Comparison of ENCODE assay signal across 21 cellular contexts in the genomic region with DNA sequence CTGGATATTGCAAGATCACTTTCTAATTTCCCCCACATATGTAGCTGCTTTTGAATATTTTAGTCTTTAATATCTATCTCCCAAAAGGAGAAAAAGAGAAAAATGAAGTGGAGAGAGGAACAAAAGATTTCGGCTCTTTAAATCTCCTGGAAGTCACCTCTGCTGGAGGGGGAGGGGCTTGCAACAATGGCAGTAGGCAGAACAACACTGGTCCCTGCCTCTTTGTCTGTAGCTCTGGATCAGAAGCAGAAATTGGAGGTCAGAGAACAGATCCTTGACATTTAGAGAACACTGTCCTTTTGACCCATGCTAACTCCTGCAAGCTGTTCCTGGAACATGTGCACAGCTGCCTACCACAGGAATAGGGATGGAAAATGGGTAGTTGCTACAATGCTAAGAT.
DNase-seq lines count a peak whose midpoint lies in the region; ATAC-seq and TF ChIP-seq lines count a peak whose summit lies in the region.
"Had no signal": no experiment of that assay in that cellular context is flagged by ENCODE, and none has a peak within 500 bp of the region (broad histone marks: within the 10 kb centered on the region; RNA-seq: fewer than 3 reads in every experiment).

No MANE protein-coding gene starts in this region.

- H3K4me3 Mint-ChIP-seq in glutamatergic neuron (ENCODE audit: unreplicated experiment), result no peak overlapping the region
- H3K4me3 Mint-ChIP-seq in activated T-helper 1 cell treated with anti-CD3 and anti-CD28 coated beads, Interleukin-12 subunit alpha, Interleukin-12 subunit beta, Interleukin-2, Interleukin-4 antibody, amounts not matched to agents 30 ng/mL and 10 ng/mL and 1 ng/mL, durations not matched to agents 14 hours and 24 hours and 36 hours, result no peak overlapping the region
- H3K4me3 Mint-ChIP-seq: B cell, CD14-positive monocyte had no signal

- H3K4me1 ChIP-seq in mesendoderm (ENCODE audit: control insufficient read depth, low read depth, low read length), result peaks cover 3% of the 10 kb centered on the region
- H3K4me1 ChIP-seq: Peyer's patch, SJCRH30 had no signal

- no peak overlapping the region for H2BK5ac ChIP-seq in mesendoderm (ENCODE audit: low read length)

- H3K36me3 ChIP-seq in H7 (replicated peaks; ENCODE audit: control insufficient read depth, insufficient read depth, low read length) (no peaks in the 10 kb centered on the region), mesendoderm (ENCODE audit: control insufficient read depth, insufficient read depth, low read length) (no peaks in the 10 kb centered on the region)
- H3K36me3 ChIP-seq: Peyer's patch, SJCRH30 had no signal

- H3K9ac ChIP-seq in mesendoderm (ENCODE audit: low read length), result peak overlapping the region; percentile 49

- DNase-seq in H7 (peak; percentile 72), NCI-H2227 treated with DMSO at 0.1 percent for 48 hours (lab: John Stamatoyannopoulos, UW) (peak; percentile 38), glutamatergic neuron (no peak), mesendoderm (peak; percentile 41), D341Med (ENCODE audit: low spot score) (no peak), NCI-H345 treated with DMSO at 0.1 percent for 48 hours (lab: John Stamatoyannopoulos, UW; ENCODE audit: unreplicated experiment) (no peak)
- DNase-seq in activated T-helper 1 cell treated with anti-CD3 and anti-CD28 coated beads, Interleukin-12 subunit alpha, Interleukin-12 subunit beta, Interleukin-2, Interleukin-4 antibody, amounts not matched to agents 30 ng/mL and 10 ng/mL and 1 ng/mL, durations not matched to agents 14 hours and 24 hours and 36 hours (ENCODE audit: low spot score), result no peak
- DNase-seq: DMS53, GF-D8, KG1, NCI-H1092, NCI-H1436 treated with DMSO at 0.1 percent for 48 hours, NCI-H1930, NCI-H2171, NCI-H446 treated with DMSO at 0.1 percent for 48 hours, NCI-H526 treated with DMSO at 0.1 percent for 48 hours, Peyer's patch, SJCRH30 had no signal

- no peak overlapping the region for H3K4me2 ChIP-seq in mesendoderm (ENCODE audit: low read length)

- H3K56ac ChIP-seq in mesendoderm (ENCODE audit: low read length), result peak overlapping the region; percentile 69

- peaks cover 1% of the 10 kb centered on the region for H3K9me3 Mint-ChIP-seq in glutamatergic neuron (ENCODE audit: unreplicated experiment)
- no peaks in the 10 kb centered on the region for H3K9me3 Mint-ChIP-seq in activated T-helper 1 cell treated with anti-CD3 and anti-CD28 coated beads, Interleukin-12 subunit alpha, Interleukin-12 subunit beta, Interleukin-2, Interleukin-4 antibody, amounts not matched to agents 30 ng/mL and 10 ng/mL and 1 ng/mL, durations not matched to agents 14 hours and 24 hours and 36 hours

- no peak overlapping the region for H2BK120ac ChIP-seq in mesendoderm (ENCODE audit: low read depth, low read length)

- no peaks in the 10 kb centered on the region for H3K79me2 ChIP-seq in mesendoderm (ENCODE audit: control insufficient read depth, insufficient read depth, low read length)

- H3K36me3 Mint-ChIP-seq in glutamatergic neuron (ENCODE audit: unreplicated experiment), result no peaks in the 10 kb centered on the region
- H3K36me3 Mint-ChIP-seq in activated T-helper 1 cell treated with anti-CD3 and anti-CD28 coated beads, Interleukin-12 subunit alpha, Interleukin-12 subunit beta, Interleukin-2, Interleukin-4 antibody, amounts not matched to agents 30 ng/mL and 10 ng/mL and 1 ng/mL, durations not matched to agents 14 hours and 24 hours and 36 hours (ENCODE audit: low read depth), result no peaks in the 10 kb centered on the region
- H3K36me3 Mint-ChIP-seq: CD14-positive monocyte had no signal

- WGBS in mesendoderm (ENCODE audit: extremely low coverage, insufficient coverage, low lambda C conversion rate), result no CpG with 5 or more reads among the region's 1 CpG

- H2BK15ac ChIP-seq in mesendoderm (replicated peaks; ENCODE audit: low read depth), result no peak overlapping the region

- no peak for TF ChIP-seq CTCF in glutamatergic neuron (IDR thresholded peaks at IDR 0.05; ENCODE audit: partially characterized antibody, unreplicated experiment)

- ATAC-seq in HG03442 (IDR thresholded peaks at IDR 0.05; ENCODE audit: unreplicated experiment), result no peak

- H3K27me3 Mint-ChIP-seq in glutamatergic neuron (ENCODE audit: unreplicated experiment), result no peaks in the 10 kb centered on the region
- H3K27me3 Mint-ChIP-seq in activated T-helper 1 cell treated with anti-CD3 and anti-CD28 coated beads, Interleukin-12 subunit alpha, Interleukin-12 subunit beta, Interleukin-2, Interleukin-4 antibody, amounts not matched to agents 30 ng/mL and 10 ng/mL and 1 ng/mL, durations not matched to agents 14 hours and 24 hours and 36 hours (ENCODE audit: insufficient read depth), result peaks cover 9% of the 10 kb centered on the region

- H3K27ac ChIP-seq in mesendoderm (ENCODE audit: low read depth, low read length), result no peak overlapping the region
- H3K27ac ChIP-seq: Peyer's patch, SJCRH30 had no signal

- no peaks in the 10 kb centered on the region for H3K27me3 ChIP-seq in H7 (ENCODE audit: control insufficient read depth, insufficient read depth, low read length)
- no peaks in the 10 kb centered on the region for H3K27me3 ChIP-seq in mesendoderm (ENCODE audit: insufficient read depth, low read length, poor library complexity)
- H3K27me3 ChIP-seq: Peyer's patch had no signal

- H4K8ac ChIP-seq in mesendoderm (ENCODE audit: low read depth, low read length), result peak overlapping the region; percentile 81

- H4K5ac ChIP-seq in mesendoderm (ENCODE audit: low read length), result no peak overlapping the region

- intact Hi-C loops in activated T-helper 1 cell treated with anti-CD3 and anti-CD28 coated beads, Interleukin-12 subunit alpha, Interleukin-12 subunit beta, Interleukin-2, Interleukin-4 antibody, amounts not matched to agents 30 ng/mL and 10 ng/mL and 1 ng/mL, durations not matched to agents 14 hours and 24 hours and 36 hours (cut with micrococcal nuclease), result no loop called here

- peaks cover 7% of the 10 kb centered on the region for H3K4me1 Mint-ChIP-seq in glutamatergic neuron (ENCODE audit: low read depth, unreplicated experiment)
- H3K4me1 Mint-ChIP-seq in activated T-helper 1 cell treated with anti-CD3 and anti-CD28 coated beads, Interleukin-12 subunit alpha, Interleukin-12 subunit beta, Interleukin-2, Interleukin-4 antibody, amounts not matched to agents 30 ng/mL and 10 ng/mL and 1 ng/mL, durations not matched to agents 14 hours and 24 hours and 36 hours (ENCODE audit: low read depth), result no peaks in the 10 kb centered on the region
- H3K4me1 Mint-ChIP-seq: B cell, CD14-positive monocyte had no signal

- H3K23ac ChIP-seq in mesendoderm (ENCODE audit: low read length), result no peak overlapping the region

- H3K4ac ChIP-seq in mesendoderm (ENCODE audit: low read depth, low read length), result no peak overlapping the region

- no peaks in the 10 kb centered on the region for H3K79me1 ChIP-seq in mesendoderm (ENCODE audit: low read length)

- H3K4me3 ChIP-seq in H7 (ENCODE audit: insufficient read depth, low read depth, low read length), result no peak overlapping the region
- H3K4me3 ChIP-seq in mesendoderm (ENCODE audit: low read length), result no peak overlapping the region
- H3K4me3 ChIP-seq: Peyer's patch, SJCRH30 had no signal

- peak overlapping the region; percentile 44 for H3K27ac Mint-ChIP-seq in glutamatergic neuron (ENCODE audit: unreplicated experiment)
- no peak overlapping the region for H3K27ac Mint-ChIP-seq in activated T-helper 1 cell treated with anti-CD3 and anti-CD28 coated beads, Interleukin-12 subunit alpha, Interleukin-12 subunit beta, Interleukin-2, Interleukin-4 antibody, amounts not matched to agents 30 ng/mL and 10 ng/mL and 1 ng/mL, durations not matched to agents 14 hours and 24 hours and 36 hours
- H3K27ac Mint-ChIP-seq: B cell had no signal

- H2AK5ac ChIP-seq in mesendoderm (ENCODE audit: low read length), result no peak overlapping the region

- no peak overlapping the region for H3K18ac ChIP-seq in mesendoderm (ENCODE audit: low read length)

Comparison
In these comparisons a context has a peak if more than half of its experiments do, and no peak if none do; other contexts are left out.
1. DNase-seq: peak in H7 (single experiment), NCI-H2227 treated with DMSO at 0.1 percent for 48 hours (single experiment) and mesendoderm (single experiment); none in glutamatergic neuron (single experiment), D341Med (single experiment), activated T-helper 1 cell treated with anti-CD3 and anti-CD28 coated beads, Interleukin-12 subunit alpha, Interleukin-12 subunit beta, Interleukin-2, Interleukin-4 antibody, amounts not matched to agents 30 ng/mL and 10 ng/mL and 1 ng/mL, durations not matched to agents 14 hours and 24 hours and 36 hours (single experiment) and NCI-H345 treated with DMSO at 0.1 percent for 48 hours (single experiment).